ENCODE assay signal across 13 cellular contexts in genomic region chr4:2929469-2929868, GRCh38. TPM values are rescaled to one million over a fixed set of nuclear protein-coding genes. Genes with fewer than 3 reads are reported as not detected.
A peak's percentile ranks its signal among the peaks of the same experiment; 100 is the strongest.
DNase-seq lines count a peak whose midpoint lies in the region; ATAC-seq and TF ChIP-seq lines count a peak whose summit lies in the region.
"Had no signal": no experiment of that assay in that cellular context is flagged by ENCODE, and none has a peak within 500 bp of the region (broad histone marks: within the 10 kb centered on the region; RNA-seq: fewer than 3 reads in every experiment).

No MANE protein-coding gene starts in this region.

- CTCF ChIA-PET in activated CD4-positive, alpha-beta memory T cell treated with anti-CD3 and anti-CD28 coated beads for 36 hours (lab: Charles Lee), result interaction anchor here (1.0 to 1.4 kb wide), 2 partner anchors 25 to 33 kb away, joined by 3 read pairs; no protein-coding TSS in a partner anchor
- CTCF ChIA-PET in activated CD4-positive, alpha-beta memory T cell treated with anti-CD3 and anti-CD28 coated beads, Interleukin-2, amount 10 ng/mL, durations not matched to agents 7 days and 5 days (lab: Charles Lee), result interaction anchor here (1.0 to 1.5 kb wide), 2 partner anchors 25 to 166 kb away, joined by 3 to 4 read pairs; no protein-coding TSS in a partner anchor
- CTCF ChIA-PET in HCT116 (lab: Charles Lee), result no interaction called here

- peaks cover 37% of the 10 kb centered on the region for H3K36me3 Mint-ChIP-seq in activated CD4-positive, alpha-beta memory T cell treated with anti-CD3 and anti-CD28 coated beads for 36 hours
- H3K36me3 Mint-ChIP-seq in activated CD4-positive, alpha-beta memory T cell treated with anti-CD3 and anti-CD28 coated beads, Interleukin-2, amount 10 ng/mL, durations not matched to agents 7 days and 5 days (ENCODE audit: low read depth), result peaks cover 59% of the 10 kb centered on the region
- peaks cover 14% of the 10 kb centered on the region for H3K36me3 Mint-ChIP-seq in progenitor cell of endocrine pancreas (ENCODE audit: insufficient read depth)

- TF ChIP-seq CTCF in HCT116 (IDR thresholded peaks at IDR 0.05 in 2 of 3, conservative IDR thresholded peaks at IDR 0.05 in 1 of 3; ENCODE audit: borderline replicate concordance in 1 of 3, insufficient read depth in 1 of 3, low read depth in 2 of 3, low read length in 2 of 3) (no peak), breast epithelium (IDR thresholded peaks at IDR 0.05) (no peak), progenitor cell of endocrine pancreas (IDR thresholded peaks at IDR 0.05; ENCODE audit: unreplicated experiment) (no peak)

- H3K9me3 ChIP-seq in HCT116 (ENCODE audit: control insufficient read depth in 1 of 2, insufficient read depth in 1 of 2, low read depth in 1 of 2, low read length in 2 of 2), result no peaks in the 10 kb centered on the region
- no peaks in the 10 kb centered on the region for H3K9me3 ChIP-seq in breast epithelium
- H3K9me3 ChIP-seq: A549, adrenal gland, esophagus muscularis mucosa had no signal

- H3K9me3 Mint-ChIP-seq in activated CD4-positive, alpha-beta memory T cell treated with anti-CD3 and anti-CD28 coated beads for 36 hours, result no peaks in the 10 kb centered on the region
- no peaks in the 10 kb centered on the region for H3K9me3 Mint-ChIP-seq in activated CD4-positive, alpha-beta memory T cell treated with anti-CD3 and anti-CD28 coated beads, Interleukin-2, amount 10 ng/mL, durations not matched to agents 7 days and 5 days
- H3K9me3 Mint-ChIP-seq in progenitor cell of endocrine pancreas (ENCODE audit: low read depth), result no peaks in the 10 kb centered on the region

- no peak overlapping the region for H3K4me2 ChIP-seq in HCT116 (ENCODE audit: low read length)
- H3K4me2 ChIP-seq: A549 had no signal

- H3K4me3 Mint-ChIP-seq in activated CD4-positive, alpha-beta memory T cell treated with anti-CD3 and anti-CD28 coated beads for 36 hours, result no peak overlapping the region
- no peak overlapping the region for H3K4me3 Mint-ChIP-seq in activated CD4-positive, alpha-beta memory T cell treated with anti-CD3 and anti-CD28 coated beads, Interleukin-2, amount 10 ng/mL, durations not matched to agents 7 days and 5 days
- no peak overlapping the region for H3K4me3 Mint-ChIP-seq in progenitor cell of endocrine pancreas (ENCODE audit: low read depth)

- peak; percentile 7 for DNase-seq in activated CD4-positive, alpha-beta memory T cell treated with anti-CD3 and anti-CD28 coated beads for 36 hours
- no peak for DNase-seq in activated CD4-positive, alpha-beta memory T cell treated with anti-CD3 and anti-CD28 coated beads, Interleukin-2, amount 10 ng/mL, durations not matched to agents 7 days and 5 days
- no peak for DNase-seq in HCT116 (ENCODE audit: low read depth, low spot score)
- peak in 1 of 2 donors; percentile 49 for DNase-seq in breast epithelium (ENCODE audit: low spot score in 2 of 2)
- no peak for DNase-seq in progenitor cell of endocrine pancreas (ENCODE audit: low spot score, unreplicated experiment)
- no peak for DNase-seq in activated gamma-delta T cell (lab: John Stamatoyannopoulos, UW)
- DNase-seq in effector CD8-positive, alpha-beta T cell (lab: John Stamatoyannopoulos, UW), result no peak
- no peak for DNase-seq in stimulated activated CD8-positive, alpha-beta memory T cell treated with anti-CD3 and anti-CD28 coated beads, Interleukin-4, amount 100 ng/mL, for 48 hours
- DNase-seq: NCI-H1436 treated with DMSO at 0.1 percent for 48 hours, T-helper 9 cell had no signal

- H4K20me1 ChIP-seq in HCT116 (ENCODE audit: insufficient read depth), result no peaks in the 10 kb centered on the region

- peaks cover 13% of the 10 kb centered on the region for H3K4me1 Mint-ChIP-seq in activated CD4-positive, alpha-beta memory T cell treated with anti-CD3 and anti-CD28 coated beads for 36 hours (ENCODE audit: low read depth)
- peaks cover 23% of the 10 kb centered on the region for H3K4me1 Mint-ChIP-seq in activated CD4-positive, alpha-beta memory T cell treated with anti-CD3 and anti-CD28 coated beads, Interleukin-2, amount 10 ng/mL, durations not matched to agents 7 days and 5 days
- H3K4me1 Mint-ChIP-seq in progenitor cell of endocrine pancreas (ENCODE audit: low read depth), result peaks cover 8% of the 10 kb centered on the region

- peak overlapping the region; percentile 60 for H3K27ac Mint-ChIP-seq in activated CD4-positive, alpha-beta memory T cell treated with anti-CD3 and anti-CD28 coated beads for 36 hours
- H3K27ac Mint-ChIP-seq in activated CD4-positive, alpha-beta memory T cell treated with anti-CD3 and anti-CD28 coated beads, Interleukin-2, amount 10 ng/mL, durations not matched to agents 7 days and 5 days, result no peak overlapping the region
- H3K27ac Mint-ChIP-seq in progenitor cell of endocrine pancreas, result peak overlapping the region; percentile 37

- peaks cover 4 to 31% of the 10 kb centered on the region in 2 experiments; a peak in 2 of 4 replicates for H3K36me3 ChIP-seq in HCT116 (ENCODE audit: control insufficient read depth in 1 of 2, insufficient read depth in 2 of 2, low read length in 2 of 2)
- peaks cover 5% of the 10 kb centered on the region for H3K36me3 ChIP-seq in breast epithelium

- no peak overlapping the region for H3K9ac ChIP-seq in HCT116 (ENCODE audit: low read length)

- H3K9me2 ChIP-seq in HCT116 (ENCODE audit: insufficient read depth), result no peaks in the 10 kb centered on the region

- H3K4me3 ChIP-seq in HCT116 (replicated peaks in 1 of 2; ENCODE audit: low read depth in 1 of 2, low read length in 2 of 2), result no peak overlapping the region
- H3K4me3 ChIP-seq in breast epithelium, result no peak overlapping the region
- H3K4me3 ChIP-seq: A549, adrenal gland, esophagus muscularis mucosa had no signal

- no peak for TF ChIP-seq RAD21 in HCT116 (IDR thresholded peaks at IDR 0.05; ENCODE audit: low read depth)

- no peak for TF ChIP-seq POLR2A in HCT116 (IDR thresholded peaks at IDR 0.05; ENCODE audit: borderline replicate concordance, extremely low read depth, insufficient read depth, insufficient read length)
- TF ChIP-seq POLR2A in breast epithelium (IDR thresholded peaks at IDR 0.05), result no peak

- POLR2A ChIA-PET in activated CD4-positive, alpha-beta memory T cell treated with anti-CD3 and anti-CD28 coated beads for 36 hours (lab: Charles Lee), result interaction anchor here (1.5 kb wide), 1 partner anchor 14 kb away, joined by 3 read pairs; no protein-coding TSS in a partner anchor
- POLR2A ChIA-PET in activated CD4-positive, alpha-beta memory T cell treated with anti-CD3 and anti-CD28 coated beads, Interleukin-2, amount 10 ng/mL, durations not matched to agents 7 days and 5 days (lab: Charles Lee), result no interaction called here
- POLR2A ChIA-PET in HCT116 (lab: Charles Lee), result no interaction called here

- TSS peak; percentile 78 for BruUV-seq in HCT116 (replicated peaks; lab: Mats Ljungman, UMichigan)

- RAD21 ChIA-PET in HCT116 (lab: Charles Lee; ENCODE audit: low non-redundant PET in 1 of 2, low total read pairs in 2 of 2, uncharacterized antibody in 2 of 2, unreplicated experiment in 2 of 2), result no interaction called here

- peaks cover 22% of the 10 kb centered on the region for H3K79me2 ChIP-seq in HCT116 (ENCODE audit: insufficient read depth, low read length)

- H3K27me3 Mint-ChIP-seq in activated CD4-positive, alpha-beta memory T cell treated with anti-CD3 and anti-CD28 coated beads for 36 hours, result no peaks in the 10 kb centered on the region
- no peaks in the 10 kb centered on the region for H3K27me3 Mint-ChIP-seq in activated CD4-positive, alpha-beta memory T cell treated with anti-CD3 and anti-CD28 coated beads, Interleukin-2, amount 10 ng/mL, durations not matched to agents 7 days and 5 days
- no peaks in the 10 kb centered on the region for H3K27me3 Mint-ChIP-seq in progenitor cell of endocrine pancreas

- intact Hi-C loops in activated CD4-positive, alpha-beta memory T cell treated with anti-CD3 and anti-CD28 coated beads for 36 hours (cut with micrococcal nuclease), result no loop called here
- intact Hi-C loops in HCT116 (cut with micrococcal nuclease) (no loop called here), breast epithelium (cut with DNase I; ENCODE audit: low total_unique reads) (loop anchor here (1.0 kb wide), 1 partner anchor 10 kb away; no protein-coding TSS in a partner anchor)

- H3K27ac ChIP-seq in HCT116 (ENCODE audit: low read depth, low read length), result no peak overlapping the region
- peak overlapping the region; percentile 93 to 95 for H3K27ac ChIP-seq in breast epithelium
- H3K27ac ChIP-seq: A549, adrenal gland had no signal

- no peaks in the 10 kb centered on the region for H3K27me3 ChIP-seq in HCT116 (ENCODE audit: insufficient read depth, low read length)
- H3K27me3 ChIP-seq in breast epithelium, result no peaks in the 10 kb centered on the region
- H3K27me3 ChIP-seq: adrenal gland, esophagus muscularis mucosa had no signal

- H2AFZ ChIP-seq in HCT116 (ENCODE audit: low read depth, low read length, poor library complexity, severe bottlenecking), result no peak overlapping the region

- H3K4me1 ChIP-seq in HCT116 (ENCODE audit: control insufficient read depth in 1 of 2, insufficient read depth in 2 of 2, low read length in 2 of 2) (peaks cover 0 to 14% of the 10 kb centered on the region in 2 experiments; a peak in 3 of 4 replicates), breast epithelium (peaks cover 12 to 21% of the 10 kb centered on the region in 2 donors)

- no peak for ATAC-seq in HCT116
- ATAC-seq: A549 had no signal

TF ChIP-seq in HCT116, 20 proteins besides CTCF, POLR2A, EP300 and RAD21 (continues in another document):
- TF ChIP-seq POLR2AphosphoS5 (IDR thresholded peaks at IDR 0.05; ENCODE audit: low read depth, low read length) (no peak), ATF3 (IDR thresholded peaks at IDR 0.05) (no peak), TCF7L2 (IDR thresholded peaks at IDR 0.05; ENCODE audit: borderline replicate concordance, extremely low read depth, insufficient read depth, insufficient read length) (no peak)

RNA-seq across cellular contexts. Expression of gene NOP14, which starts 33.7 kb away (rescaled TPM):
- 10 to 100 TPM; 67.4 to 73.4 TPM for total RNA-seq in activated CD4-positive, alpha-beta memory T cell treated with anti-CD3 and anti-CD28 coated beads for 36 hours
- total RNA-seq in activated CD4-positive, alpha-beta memory T cell treated with anti-CD3 and anti-CD28 coated beads, Interleukin-2, amount 10 ng/mL, durations not matched to agents 7 days and 5 days, result 10 to 100 TPM; 34.1 to 38.7 TPM
- 67.3 TPM for total RNA-seq in HCT116 (2021; ENCODE audit: unreplicated experiment)
- 39.1 and 51.6 TPM in 2 replicates for polyA plus RNA-seq in HCT116 (2012)
- total RNA-seq in breast epithelium, result 10 to 100 TPM; 21.2 to 33.1 (median 23.4) TPM
- total RNA-seq in progenitor cell of endocrine pancreas, result 31.5 and 33.4 TPM in 2 replicates

RNA-seq across cellular contexts. Expression of gene GRK4, which starts 33.9 kb away (rescaled TPM):
- 1 to 10 TPM; 2.3 to 3.0 TPM for total RNA-seq in activated CD4-positive, alpha-beta memory T cell treated with anti-CD3 and anti-CD28 coated beads for 36 hours
- 1 to 10 TPM; 3.1 to 3.6 TPM for total RNA-seq in activated CD4-positive, alpha-beta memory T cell treated with anti-CD3 and anti-CD28 coated beads, Interleukin-2, amount 10 ng/mL, durations not matched to agents 7 days and 5 days
- total RNA-seq in HCT116 (2021; ENCODE audit: unreplicated experiment) (4.2 TPM), breast epithelium (1 to 10 TPM; 3.8 to 6.9 (median 5.8) TPM), progenitor cell of endocrine pancreas (14.9 and 16.2 TPM in 2 replicates)
- 1.3 and 2.2 TPM in 2 replicates for polyA plus RNA-seq in HCT116 (2012)
